In the genomic region with DNA sequence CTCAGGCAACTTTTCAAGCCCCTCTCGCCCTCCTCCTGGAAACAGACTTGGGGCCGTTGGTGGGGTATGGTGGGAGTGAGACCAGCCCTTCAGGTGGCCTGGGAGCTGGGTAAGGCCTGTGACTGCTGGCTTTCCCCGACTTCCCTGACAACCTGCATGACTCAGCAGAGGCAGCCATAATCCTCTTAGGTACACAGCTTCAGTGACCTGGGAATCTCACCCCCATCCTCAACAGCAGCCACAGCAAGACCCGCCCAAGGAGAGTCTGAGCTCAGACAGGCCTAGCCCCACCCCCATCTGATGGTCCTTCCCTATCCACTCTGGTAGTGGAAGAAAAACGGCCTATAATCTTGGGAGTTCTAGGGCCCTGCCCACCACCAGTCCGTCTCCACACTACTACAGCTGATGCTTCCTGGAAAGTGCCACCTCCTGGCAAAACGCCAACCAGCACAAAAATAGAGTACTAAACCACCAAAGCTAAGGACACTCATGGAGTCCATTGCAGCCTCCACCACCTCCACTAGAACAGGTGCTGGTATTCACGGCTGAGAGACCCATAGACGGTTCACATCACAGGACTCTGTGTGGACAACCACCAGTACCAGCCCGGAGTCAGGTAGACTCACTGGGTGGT, we compare ENCODE assay signal across 1 cellular context.
TF ChIP-seq lines count a peak whose summit lies in the region.

No MANE protein-coding gene starts in this region.

TF ChIP-seq in SK-N-SH, 30 proteins besides CTCF, POLR2A, EP300 and RAD21 (continued from another document):
- TF ChIP-seq, protein P1, sequence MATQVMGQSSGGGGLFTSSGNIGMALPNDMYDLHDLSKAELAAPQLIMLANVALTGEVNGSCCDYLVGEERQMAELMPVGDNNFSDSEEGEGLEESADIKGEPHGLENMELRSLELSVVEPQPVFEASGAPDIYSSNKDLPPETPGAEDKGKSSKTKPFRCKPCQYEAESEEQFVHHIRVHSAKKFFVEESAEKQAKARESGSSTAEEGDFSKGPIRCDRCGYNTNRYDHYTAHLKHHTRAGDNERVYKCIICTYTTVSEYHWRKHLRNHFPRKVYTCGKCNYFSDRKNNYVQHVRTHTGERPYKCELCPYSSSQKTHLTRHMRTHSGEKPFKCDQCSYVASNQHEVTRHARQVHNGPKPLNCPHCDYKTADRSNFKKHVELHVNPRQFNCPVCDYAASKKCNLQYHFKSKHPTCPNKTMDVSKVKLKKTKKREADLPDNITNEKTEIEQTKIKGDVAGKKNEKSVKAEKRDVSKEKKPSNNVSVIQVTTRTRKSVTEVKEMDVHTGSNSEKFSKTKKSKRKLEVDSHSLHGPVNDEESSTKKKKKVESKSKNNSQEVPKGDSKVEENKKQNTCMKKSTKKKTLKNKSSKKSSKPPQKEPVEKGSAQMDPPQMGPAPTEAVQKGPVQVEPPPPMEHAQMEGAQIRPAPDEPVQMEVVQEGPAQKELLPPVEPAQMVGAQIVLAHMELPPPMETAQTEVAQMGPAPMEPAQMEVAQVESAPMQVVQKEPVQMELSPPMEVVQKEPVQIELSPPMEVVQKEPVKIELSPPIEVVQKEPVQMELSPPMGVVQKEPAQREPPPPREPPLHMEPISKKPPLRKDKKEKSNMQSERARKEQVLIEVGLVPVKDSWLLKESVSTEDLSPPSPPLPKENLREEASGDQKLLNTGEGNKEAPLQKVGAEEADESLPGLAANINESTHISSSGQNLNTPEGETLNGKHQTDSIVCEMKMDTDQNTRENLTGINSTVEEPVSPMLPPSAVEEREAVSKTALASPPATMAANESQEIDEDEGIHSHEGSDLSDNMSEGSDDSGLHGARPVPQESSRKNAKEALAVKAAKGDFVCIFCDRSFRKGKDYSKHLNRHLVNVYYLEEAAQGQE (IDR thresholded peaks at IDR 0.05; ENCODE audit: low read depth, low read length) = no peak
- TF ChIP-seq FOXJ3 (CRISPR knock-in tag; IDR thresholded peaks at IDR 0.05) (no peak), TAF1 (IDR thresholded peaks at IDR 0.05; ENCODE audit: borderline replicate concordance, low read depth, low read length) (no peak), FOSL2 (IDR thresholded peaks at IDR 0.05; ENCODE audit: borderline replicate concordance, low read depth) (no peak), POLR2AphosphoS5 (IDR thresholded peaks at IDR 0.05; ENCODE audit: low read depth, low read length) (no peak)
- TF ChIP-seq, protein P2, sequence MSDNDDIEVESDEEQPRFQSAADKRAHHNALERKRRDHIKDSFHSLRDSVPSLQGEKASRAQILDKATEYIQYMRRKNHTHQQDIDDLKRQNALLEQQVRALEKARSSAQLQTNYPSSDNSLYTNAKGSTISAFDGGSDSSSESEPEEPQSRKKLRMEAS (IDR thresholded peaks at IDR 0.05; ENCODE audit: low read depth) = no peak
- TF ChIP-seq, protein P3, sequence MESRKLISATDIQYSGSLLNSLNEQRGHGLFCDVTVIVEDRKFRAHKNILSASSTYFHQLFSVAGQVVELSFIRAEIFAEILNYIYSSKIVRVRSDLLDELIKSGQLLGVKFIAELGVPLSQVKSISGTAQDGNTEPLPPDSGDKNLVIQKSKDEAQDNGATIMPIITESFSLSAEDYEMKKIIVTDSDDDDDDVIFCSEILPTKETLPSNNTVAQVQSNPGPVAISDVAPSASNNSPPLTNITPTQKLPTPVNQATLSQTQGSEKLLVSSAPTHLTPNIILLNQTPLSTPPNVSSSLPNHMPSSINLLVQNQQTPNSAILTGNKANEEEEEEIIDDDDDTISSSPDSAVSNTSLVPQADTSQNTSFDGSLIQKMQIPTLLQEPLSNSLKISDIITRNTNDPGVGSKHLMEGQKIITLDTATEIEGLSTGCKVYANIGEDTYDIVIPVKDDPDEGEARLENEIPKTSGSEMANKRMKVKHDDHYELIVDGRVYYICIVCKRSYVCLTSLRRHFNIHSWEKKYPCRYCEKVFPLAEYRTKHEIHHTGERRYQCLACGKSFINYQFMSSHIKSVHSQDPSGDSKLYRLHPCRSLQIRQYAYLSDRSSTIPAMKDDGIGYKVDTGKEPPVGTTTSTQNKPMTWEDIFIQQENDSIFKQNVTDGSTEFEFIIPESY (IDR thresholded peaks at IDR 0.05; ENCODE audit: borderline replicate concordance, low read depth) = no peak
- TF ChIP-seq, protein P4, sequence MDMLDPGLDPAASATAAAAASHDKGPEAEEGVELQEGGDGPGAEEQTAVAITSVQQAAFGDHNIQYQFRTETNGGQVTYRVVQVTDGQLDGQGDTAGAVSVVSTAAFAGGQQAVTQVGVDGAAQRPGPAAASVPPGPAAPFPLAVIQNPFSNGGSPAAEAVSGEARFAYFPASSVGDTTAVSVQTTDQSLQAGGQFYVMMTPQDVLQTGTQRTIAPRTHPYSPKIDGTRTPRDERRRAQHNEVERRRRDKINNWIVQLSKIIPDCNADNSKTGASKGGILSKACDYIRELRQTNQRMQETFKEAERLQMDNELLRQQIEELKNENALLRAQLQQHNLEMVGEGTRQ (IDR thresholded peaks at IDR 0.05; ENCODE audit: borderline replicate concordance, low read depth, low read length) = no peak
